1 cellular context compared by ENCODE assay signal in the genomic region with DNA sequence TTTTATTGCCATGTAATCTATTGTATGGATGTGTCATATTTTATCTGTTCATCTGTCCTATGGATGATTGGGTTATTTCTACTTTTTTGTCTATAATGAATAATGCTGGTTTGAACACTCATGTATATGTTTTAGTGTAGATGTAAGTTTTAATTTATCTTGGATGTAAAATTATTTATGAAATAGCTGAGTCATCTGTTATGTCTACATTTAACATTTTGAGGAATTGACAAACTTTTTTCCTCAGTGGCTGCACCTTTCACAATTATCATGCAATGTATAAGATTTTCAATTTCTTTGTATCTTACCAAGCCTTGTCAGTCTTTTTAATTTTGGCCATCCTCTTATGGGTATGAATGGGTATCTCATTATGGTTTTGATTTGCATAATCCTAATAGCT.
TF ChIP-seq lines count a peak whose summit lies in the region.

No MANE protein-coding gene starts in this region.

TF ChIP-seq in HepG2, 621 proteins besides CTCF, POLR2A, EP300 and RAD21 (continued from another document):
- TF ChIP-seq ZNF746 (CRISPR knock-in tag; IDR thresholded peaks at IDR 0.05) (no peak), MAFK (conservative IDR thresholded peaks at IDR 0.05 in 1 of 2, IDR thresholded peaks at IDR 0.05 in 1 of 2; ENCODE audit: low read length in 2 of 2) (peak; percentile 55 to 88; a peak in 3 of 4 replicates), SP140L (CRISPR knock-in tag; IDR thresholded peaks at IDR 0.05; ENCODE audit: borderline replicate concordance) (no peak), ZNF614 (CRISPR knock-in tag; IDR thresholded peaks at IDR 0.05; ENCODE audit: borderline replicate concordance) (no peak), SAP130 (CRISPR knock-in tag; IDR thresholded peaks at IDR 0.05; ENCODE audit: low read depth) (no peak), KLF16 (CRISPR knock-in tag; IDR thresholded peaks at IDR 0.05) (no peak), SNAI1 (CRISPR knock-in tag; IDR thresholded peaks at IDR 0.05; ENCODE audit: borderline replicate concordance) (no peak), ZNF326 (CRISPR knock-in tag; IDR thresholded peaks at IDR 0.05; ENCODE audit: borderline replicate concordance) (no peak), MYNN (CRISPR knock-in tag; IDR thresholded peaks at IDR 0.05; ENCODE audit: low read depth) (no peak), ZNF253 (CRISPR knock-in tag; IDR thresholded peaks at IDR 0.05; ENCODE audit: borderline replicate concordance) (no peak), MAFF (IDR thresholded peaks at IDR 0.05; ENCODE audit: low read depth, low read length) (peak; percentile 86), ZNF780A (CRISPR knock-in tag; IDR thresholded peaks at IDR 0.05) (no peak), NFE2L2 (IDR thresholded peaks at IDR 0.05; ENCODE audit: low read length) (peak; percentile 42; the same call in 1 of the 2 replicates), ZNF747 (CRISPR knock-in tag; IDR thresholded peaks at IDR 0.05; ENCODE audit: borderline replicate concordance) (no peak), NFIC (IDR thresholded peaks at IDR 0.05; ENCODE audit: low read length) (no peak)
- TF ChIP-seq, protein P1, sequence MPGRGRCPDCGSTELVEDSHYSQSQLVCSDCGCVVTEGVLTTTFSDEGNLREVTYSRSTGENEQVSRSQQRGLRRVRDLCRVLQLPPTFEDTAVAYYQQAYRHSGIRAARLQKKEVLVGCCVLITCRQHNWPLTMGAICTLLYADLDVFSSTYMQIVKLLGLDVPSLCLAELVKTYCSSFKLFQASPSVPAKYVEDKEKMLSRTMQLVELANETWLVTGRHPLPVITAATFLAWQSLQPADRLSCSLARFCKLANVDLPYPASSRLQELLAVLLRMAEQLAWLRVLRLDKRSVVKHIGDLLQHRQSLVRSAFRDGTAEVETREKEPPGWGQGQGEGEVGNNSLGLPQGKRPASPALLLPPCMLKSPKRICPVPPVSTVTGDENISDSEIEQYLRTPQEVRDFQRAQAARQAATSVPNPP (CRISPR knock-in tag; IDR thresholded peaks at IDR 0.05), result no peak
- TF ChIP-seq, protein P2, sequence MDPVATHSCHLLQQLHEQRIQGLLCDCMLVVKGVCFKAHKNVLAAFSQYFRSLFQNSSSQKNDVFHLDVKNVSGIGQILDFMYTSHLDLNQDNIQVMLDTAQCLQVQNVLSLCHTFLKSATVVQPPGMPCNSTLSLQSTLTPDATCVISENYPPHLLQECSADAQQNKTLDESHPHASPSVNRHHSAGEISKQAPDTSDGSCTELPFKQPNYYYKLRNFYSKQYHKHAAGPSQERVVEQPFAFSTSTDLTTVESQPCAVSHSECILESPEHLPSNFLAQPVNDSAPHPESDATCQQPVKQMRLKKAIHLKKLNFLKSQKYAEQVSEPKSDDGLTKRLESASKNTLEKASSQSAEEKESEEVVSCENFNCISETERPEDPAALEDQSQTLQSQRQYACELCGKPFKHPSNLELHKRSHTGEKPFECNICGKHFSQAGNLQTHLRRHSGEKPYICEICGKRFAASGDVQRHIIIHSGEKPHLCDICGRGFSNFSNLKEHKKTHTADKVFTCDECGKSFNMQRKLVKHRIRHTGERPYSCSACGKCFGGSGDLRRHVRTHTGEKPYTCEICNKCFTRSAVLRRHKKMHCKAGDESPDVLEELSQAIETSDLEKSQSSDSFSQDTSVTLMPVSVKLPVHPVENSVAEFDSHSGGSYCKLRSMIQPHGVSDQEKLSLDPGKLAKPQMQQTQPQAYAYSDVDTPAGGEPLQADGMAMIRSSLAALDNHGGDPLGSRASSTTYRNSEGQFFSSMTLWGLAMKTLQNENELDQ (CRISPR knock-in tag; IDR thresholded peaks at IDR 0.05; ENCODE audit: borderline replicate concordance), result no peak
- TF ChIP-seq, protein P3, sequence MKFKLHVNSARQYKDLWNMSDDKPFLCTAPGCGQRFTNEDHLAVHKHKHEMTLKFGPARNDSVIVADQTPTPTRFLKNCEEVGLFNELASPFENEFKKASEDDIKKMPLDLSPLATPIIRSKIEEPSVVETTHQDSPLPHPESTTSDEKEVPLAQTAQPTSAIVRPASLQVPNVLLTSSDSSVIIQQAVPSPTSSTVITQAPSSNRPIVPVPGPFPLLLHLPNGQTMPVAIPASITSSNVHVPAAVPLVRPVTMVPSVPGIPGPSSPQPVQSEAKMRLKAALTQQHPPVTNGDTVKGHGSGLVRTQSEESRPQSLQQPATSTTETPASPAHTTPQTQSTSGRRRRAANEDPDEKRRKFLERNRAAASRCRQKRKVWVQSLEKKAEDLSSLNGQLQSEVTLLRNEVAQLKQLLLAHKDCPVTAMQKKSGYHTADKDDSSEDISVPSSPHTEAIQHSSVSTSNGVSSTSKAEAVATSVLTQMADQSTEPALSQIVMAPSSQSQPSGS (CRISPR knock-in tag; IDR thresholded peaks at IDR 0.05), result no peak
